11 cellular contexts compared by ENCODE assay signal in the genomic region with DNA sequence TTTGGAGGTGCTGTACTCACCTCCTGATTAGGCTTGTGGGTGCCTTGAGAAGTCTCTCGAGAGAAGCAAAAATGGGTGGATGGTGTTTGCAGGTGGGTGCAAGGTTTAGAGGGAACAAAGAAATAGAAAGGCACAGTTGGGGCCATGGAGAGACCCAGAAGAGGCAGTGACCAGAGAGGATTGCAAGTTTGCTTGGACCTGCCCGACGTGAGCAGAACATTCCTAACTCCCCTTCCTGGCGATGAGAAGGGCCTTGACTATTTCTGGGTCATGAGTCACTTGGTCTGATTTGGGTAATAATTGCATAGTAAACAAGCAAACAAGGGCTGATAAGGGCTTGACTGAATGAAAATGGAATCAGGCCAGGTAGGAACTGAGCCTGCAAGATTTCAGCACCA. TPM values are rescaled to one million over a fixed set of nuclear protein-coding genes. Genes with fewer than 3 reads are reported as not detected.
DNase-seq lines count a peak whose midpoint lies in the region; ATAC-seq, FAIRE-seq and TF ChIP-seq lines count a peak whose summit lies in the region.
"Had no signal": no experiment of that assay in that cellular context is flagged by ENCODE, and none has a peak within 500 bp of the region (broad histone marks: within the 10 kb centered on the region; RNA-seq: fewer than 3 reads in every experiment).

No MANE protein-coding gene starts in this region.

- no peak for TF ChIP-seq RAD21 in GM12878 (IDR thresholded peaks at IDR 0.05; ENCODE audit: insufficient read depth, low read depth, low read length)

- DNase-seq in HuH-7 (ENCODE audit: low spot score) (peak; percentile 59), GM12878 (ENCODE audit: low read depth, low spot score) (no peak), right lobe of liver (no peak), DMS 273 (lab: John Stamatoyannopoulos, UW; ENCODE audit: unreplicated experiment) (no peak), COLO829 (ENCODE audit: low spot score) (no peak)
- DNase-seq: activated CD8-positive, alpha-beta memory T cell treated with anti-CD3 and anti-CD28 coated beads, Interleukin-2, amount 10 ng/mL, durations not matched to agents 7 days and 5 days; left cardiac atrium; SJCRH30 had no signal

- peaks cover 18 to 35% (median 23%) of the 10 kb centered on the region in 10 experiments for H3K4me1 ChIP-seq in BLaER1 treated with 17β-estradiol and CSF1 and Interleukin-3, amounts not matched to agents 10 nM and 100 nM
- H3K4me1 ChIP-seq in GM12878 (ENCODE audit: control insufficient read depth, insufficient read depth, low read length) (peaks cover 12% of the 10 kb centered on the region), right lobe of liver (peaks cover 0 to 49% (median 22%) of the 10 kb centered on the region in 4 donors)
- H3K4me1 ChIP-seq: SJCRH30 had no signal

- SMC1A ChIA-PET in GM12878 (lab: Charles Lee; ENCODE audit: uncharacterized antibody, unreplicated experiment), result no interaction called here

- RAD21 ChIA-PET in GM12878 (lab: Charles Lee; ENCODE audit: unreplicated experiment), result interaction anchor here (1.4 kb wide), 2 partner anchors 16 to 25 kb away, joined by 3 read pairs; no protein-coding TSS in a partner anchor

- TF ChIP-seq CTCF in GM12878 (IDR thresholded peaks at IDR 0.05 in 2 of 3, conservative IDR thresholded peaks at IDR 0.05 in 1 of 3; ENCODE audit: control insufficient read depth in 2 of 3, extremely low read depth in 1 of 3, insufficient read depth in 1 of 3, low read depth in 3 of 3, low read length in 3 of 3), result no peak
- TF ChIP-seq CTCF in right lobe of liver (IDR thresholded peaks at IDR 0.05), result no peak

- peak overlapping the region; percentile 53 for H2AFZ ChIP-seq in GM12878 (ENCODE audit: control insufficient read depth, low read depth, low read length)

- CTCF ChIA-PET in GM12878 (lab: Yijun Ruan, JAX), result no interaction called here

- H3K9ac ChIP-seq in BLaER1 treated with 17β-estradiol and CSF1 and Interleukin-3, amounts not matched to agents 10 nM and 100 nM, result no peak overlapping the region
- H3K9ac ChIP-seq in GM12878 (ENCODE audit: control insufficient read depth, insufficient read depth, low read length), result no peak overlapping the region; the same call in 1 of the 2 replicates

- no peaks in the 10 kb centered on the region for H3K79me2 ChIP-seq in GM12878 (ENCODE audit: control insufficient read depth, insufficient read depth, low read length)

- TF ChIP-seq EP300 in GM12878 (IDR thresholded peaks at IDR 0.05; ENCODE audit: borderline replicate concordance in 1 of 2, control insufficient read depth in 1 of 2, low read depth in 2 of 2, low read length in 2 of 2), result no peak

- no peaks in the 10 kb centered on the region for H4K20me1 ChIP-seq in BLaER1 treated with 17β-estradiol and CSF1 and Interleukin-3, amounts not matched to agents 10 nM and 100 nM
- no peaks in the 10 kb centered on the region for H4K20me1 ChIP-seq in GM12878 (ENCODE audit: control insufficient read depth, insufficient read depth)

- WGBS in GM12878 (ENCODE audit: insufficient coverage, insufficient replicate concordance, low lambda C conversion rate, missing lambda C conversion rate), result 59% methylated on average over 4 of the region's 4 CpGs
- 28% methylated on average over 4 of the region's 4 CpGs for WGBS in right lobe of liver (ENCODE audit: insufficient coverage, low coverage, low lambda C conversion rate, missing lambda C conversion rate)

- ATAC-seq in GM12878, result peak; percentile 39; the same call in 2 of the 3 replicates
- peak; percentile 71 to 86 (median 79) for ATAC-seq in right lobe of liver
- ATAC-seq in GM18520 (IDR thresholded peaks at IDR 0.05; ENCODE audit: unreplicated experiment), result no peak
- no peak for ATAC-seq in HG02973 (IDR thresholded peaks at IDR 0.05; ENCODE audit: unreplicated experiment)

- in situ Hi-C loops in GM12878 (cut with MboI), result no loop called here

- no TSS peak for BruUV-seq in GM12878 (replicated peaks; lab: Mats Ljungman, UMichigan)

- H3K4me2 ChIP-seq in BLaER1 treated with 17β-estradiol and CSF1 and Interleukin-3, amounts not matched to agents 10 nM and 100 nM, result peak overlapping the region; percentile 60 to 86 (median 75)
- H3K4me2 ChIP-seq in GM12878 (ENCODE audit: control insufficient read depth, insufficient read depth), result 0 out of 2 replicates have a peak overlapping the region, but pooled peaks have one; percentile 21

- H3K27me3 ChIP-seq in BLaER1 treated with 17β-estradiol and CSF1 and Interleukin-3, amounts not matched to agents 10 nM and 100 nM, result no peaks in the 10 kb centered on the region
- H3K27me3 ChIP-seq in GM12878 (replicated peaks in 1 of 2; ENCODE audit: control insufficient read depth in 2 of 2, insufficient read depth in 2 of 2, low read length in 1 of 2) (no peaks in the 10 kb centered on the region), right lobe of liver (no peaks in the 10 kb centered on the region)
- H3K27me3 ChIP-seq: SJCRH30 had no signal

- H3K4me3 ChIP-seq in BLaER1 treated with 17β-estradiol and CSF1 and Interleukin-3, amounts not matched to agents 10 nM and 100 nM, result no peak overlapping the region
- no peak overlapping the region for H3K4me3 ChIP-seq in GM12878
- H3K4me3 ChIP-seq in right lobe of liver, result no peak overlapping the region
- H3K4me3 ChIP-seq: SJCRH30 had no signal

- H3K9me3 ChIP-seq in BLaER1 treated with 17β-estradiol and CSF1 and Interleukin-3, amounts not matched to agents 10 nM and 100 nM (replicated peaks in 1 of 11), result no peaks in the 10 kb centered on the region
- no peaks in the 10 kb centered on the region for H3K9me3 ChIP-seq in GM12878 (replicated peaks; ENCODE audit: control insufficient read depth, insufficient read depth, low read length)
- H3K9me3 ChIP-seq in right lobe of liver, result no peaks in the 10 kb centered on the region
- H3K9me3 ChIP-seq: SJCRH30 had no signal

- no peak for TF ChIP-seq POLR2A in GM12878 (IDR thresholded peaks at IDR 0.05; ENCODE audit: low read depth, low read length)
- TF ChIP-seq POLR2A in right lobe of liver (IDR thresholded peaks at IDR 0.05), result no peak

- POLR2A ChIA-PET in GM12878 (lab: Charles Lee), result no interaction called here

- no peaks in the 10 kb centered on the region for H3K36me3 ChIP-seq in BLaER1 treated with 17β-estradiol and CSF1 and Interleukin-3, amounts not matched to agents 10 nM and 100 nM
- H3K36me3 ChIP-seq in GM12878 (ENCODE audit: control insufficient read depth in 2 of 2, insufficient read depth in 2 of 2, low read length in 1 of 2), result no peaks in the 10 kb centered on the region
- no peaks in the 10 kb centered on the region for H3K36me3 ChIP-seq in right lobe of liver
- H3K36me3 ChIP-seq: SJCRH30 had no signal

- no peak for FAIRE-seq in GM12878 (lab: Jason Lieb, UNC)

- no peak overlapping the region; a peak in 1 of 22 replicates for H3K27ac ChIP-seq in BLaER1 treated with 17β-estradiol and CSF1 and Interleukin-3, amounts not matched to agents 10 nM and 100 nM
- H3K27ac ChIP-seq in GM12878 (ENCODE audit: control insufficient read depth, insufficient read depth), result no peak overlapping the region
- H3K27ac ChIP-seq in right lobe of liver, result peak overlapping the region; percentile 83 to 96 (median 95)
- H3K27ac ChIP-seq: SJCRH30 had no signal

- intact Hi-C loops in GM12878 (cut with micrococcal nuclease; ENCODE audit: unreplicated experiment), result no loop called here
- intact Hi-C loops in right lobe of liver (cut with DNase I), result no loop called here

TF ChIP-seq in GM12878, 131 proteins besides CTCF, POLR2A, EP300 and RAD21 (continues in another document):
- TF ChIP-seq, protein P1, sequence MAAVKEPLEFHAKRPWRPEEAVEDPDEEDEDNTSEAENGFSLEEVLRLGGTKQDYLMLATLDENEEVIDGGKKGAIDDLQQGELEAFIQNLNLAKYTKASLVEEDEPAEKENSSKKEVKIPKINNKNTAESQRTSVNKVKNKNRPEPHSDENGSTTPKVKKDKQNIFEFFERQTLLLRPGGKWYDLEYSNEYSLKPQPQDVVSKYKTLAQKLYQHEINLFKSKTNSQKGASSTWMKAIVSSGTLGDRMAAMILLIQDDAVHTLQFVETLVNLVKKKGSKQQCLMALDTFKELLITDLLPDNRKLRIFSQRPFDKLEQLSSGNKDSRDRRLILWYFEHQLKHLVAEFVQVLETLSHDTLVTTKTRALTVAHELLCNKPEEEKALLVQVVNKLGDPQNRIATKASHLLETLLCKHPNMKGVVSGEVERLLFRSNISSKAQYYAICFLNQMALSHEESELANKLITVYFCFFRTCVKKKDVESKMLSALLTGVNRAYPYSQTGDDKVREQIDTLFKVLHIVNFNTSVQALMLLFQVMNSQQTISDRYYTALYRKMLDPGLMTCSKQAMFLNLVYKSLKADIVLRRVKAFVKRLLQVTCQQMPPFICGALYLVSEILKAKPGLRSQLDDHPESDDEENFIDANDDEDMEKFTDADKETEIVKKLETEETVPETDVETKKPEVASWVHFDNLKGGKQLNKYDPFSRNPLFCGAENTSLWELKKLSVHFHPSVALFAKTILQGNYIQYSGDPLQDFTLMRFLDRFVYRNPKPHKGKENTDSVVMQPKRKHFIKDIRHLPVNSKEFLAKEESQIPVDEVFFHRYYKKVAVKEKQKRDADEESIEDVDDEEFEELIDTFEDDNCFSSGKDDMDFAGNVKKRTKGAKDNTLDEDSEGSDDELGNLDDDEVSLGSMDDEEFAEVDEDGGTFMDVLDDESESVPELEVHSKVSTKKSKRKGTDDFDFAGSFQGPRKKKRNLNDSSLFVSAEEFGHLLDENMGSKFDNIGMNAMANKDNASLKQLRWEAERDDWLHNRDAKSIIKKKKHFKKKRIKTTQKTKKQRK (IDR thresholded peaks at IDR 0.05; ENCODE audit: low read depth, low read length), result no peak
- no peak for TF ChIP-seq TAF1 (IDR thresholded peaks at IDR 0.05; ENCODE audit: borderline replicate concordance, low read depth, low read length)

RNA-seq across cellular contexts. Expression of a gene that starts 7.0 kb away (rescaled TPM):
- total RNA-seq in GM12878 (2013; cell fraction: nucleolus; rRNA removed), result 537 and 552 TPM in 2 replicates
- total RNA-seq in GM12878 (2014; rRNA removed) (978 and 1,037 TPM in 2 replicates), GM12878 (2014; rRNA removed; fragmentation: Illumina TruSeq; extraction: Trizol) (431 and 454 TPM in 2 replicates), GM12878 (2021) (510 and 512 TPM in 2 replicates), right lobe of liver (100 to 1,000 TPM in 2 of 6 experiments, 10 to 100 TPM in 4; 32.0 to 183 (median 98.1) TPM)
- polyA plus RNA-seq in GM12878 (2011; ENCODE audit: low read depth), result 365 TPM
- polyA plus RNA-seq in GM12878 (2011; rRNA removed) (1,085 and 1,212 TPM in 2 replicates), GM12878 (2014; fragmentation: Illumina TruSeq; extraction: Trizol) (738 and 761 TPM in 2 replicates), GM12878 (2014; fragmentation: Nextera tagmentation; extraction: Ambion mirVana) (10 to 100 TPM; 30.2 to 88.2 TPM), GM12878 (2014; rRNA removed) (983 and 1,098 TPM in 2 replicates), GM12878 (2016; fragmentation: Nextera tagmentation; extraction: Ambion mirVana) (100 to 1,000 TPM; 505 to 526 TPM)
- polyA plus RNA-seq in GM12878 (2011; cell fraction: cytosol; rRNA removed), result 1,125 and 1,816 TPM in 2 replicates
- 2,323 and 2,526 TPM in 2 replicates for polyA plus RNA-seq in GM12878 (2011; cell fraction: nucleus; rRNA removed)
- 535 and 663 TPM in 2 replicates for polyA plus RNA-seq in GM12878 (2012)
- polyA minus RNA-seq in GM12878 (2011; rRNA and poly(A)+ RNA removed), result 591 and 663 TPM in 2 replicates
- 223 and 239 TPM in 2 replicates for polyA minus RNA-seq in GM12878 (2011; cell fraction: cytosol; rRNA and poly(A)+ RNA removed)
- 381 and 500 TPM in 2 replicates for polyA minus RNA-seq in GM12878 (2011; cell fraction: nucleus; rRNA and poly(A)+ RNA removed)

Comparison
In these comparisons a context has a peak if more than half of its experiments do, and no peak if none do; other contexts are left out.
1. H3K27ac ChIP-seq: peak in right lobe of liver (3 of 3); none in BLaER1 treated with 17β-estradiol and CSF1 and Interleukin-3, amounts not matched to agents 10 nM and 100 nM (0 of 11) and GM12878 (single experiment).
2. ATAC-seq: peak in GM12878 (single experiment) and right lobe of liver (4 of 4); none in GM18520 (single experiment) and HG02973 (single experiment).